ENCODE assay signal across 11 cellular contexts in the genomic region with DNA sequence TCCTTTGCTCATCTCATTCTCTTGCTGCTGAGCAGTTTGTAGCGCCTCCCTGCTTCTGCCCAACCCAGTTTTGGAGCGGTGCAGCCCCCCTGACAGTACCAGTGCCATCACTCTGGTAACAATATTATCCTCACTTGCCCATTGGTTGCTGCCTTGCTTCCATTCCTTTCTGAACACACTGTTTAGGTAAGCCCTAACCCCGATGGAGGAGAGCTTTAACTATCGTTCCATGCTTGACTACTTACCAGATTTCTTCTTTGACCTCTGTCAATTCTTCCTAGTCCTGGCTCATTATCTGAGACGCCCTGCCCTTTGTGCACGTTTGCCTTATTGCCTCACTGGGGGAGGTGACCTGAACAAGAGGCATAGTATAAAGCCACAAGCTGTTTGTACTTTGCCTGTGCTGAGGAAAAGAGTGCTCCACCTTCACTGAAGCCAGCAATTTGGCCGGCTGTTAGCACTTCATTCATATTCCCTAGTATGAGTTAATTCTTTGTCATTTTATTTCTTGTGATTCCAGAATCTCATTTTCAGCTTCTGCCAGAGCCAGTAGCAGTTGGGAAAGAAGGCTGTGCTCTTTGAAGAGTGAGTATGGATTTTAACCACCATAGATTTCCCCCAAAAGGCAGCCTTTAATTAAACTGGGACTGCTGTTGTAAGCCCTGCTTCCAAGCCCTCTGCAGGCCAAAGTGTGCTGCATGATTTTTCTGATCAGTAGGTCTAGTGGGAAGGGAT. TPM values are rescaled to one million over a fixed set of nuclear protein-coding genes. Genes with fewer than 3 reads are reported as not detected.
DNase-seq lines count a peak whose midpoint lies in the region; ATAC-seq and TF ChIP-seq lines count a peak whose summit lies in the region.
"Had no signal": no experiment of that assay in that cellular context is flagged by ENCODE, and none has a peak within 500 bp of the region (broad histone marks: within the 10 kb centered on the region; RNA-seq: fewer than 3 reads in every experiment).

No MANE protein-coding gene starts in this region.

- H3K4me1 ChIP-seq in HEK293 (ENCODE audit: control insufficient read depth, insufficient read depth, low read length) (peaks cover 4% of the 10 kb centered on the region), adipocyte (ENCODE audit: control insufficient read depth, insufficient read depth, low read length) (peaks cover 31% of the 10 kb centered on the region)

- peak; percentile 91 to 93 for ATAC-seq in stimulated activated naive B cell treated with anti-CD40 and anti-IgM and Interleukin-4, amounts not matched to agents 10 μg/mL and 1 μg/mL and 100 μg/mL, for 72 hours (replicated peaks)
- ATAC-seq in HG02798 (IDR thresholded peaks at IDR 0.05; ENCODE audit: poor library complexity, unreplicated experiment) (no peak), HG03175 (IDR thresholded peaks at IDR 0.05; ENCODE audit: unreplicated experiment) (no peak)

- CTCF ChIA-PET in HEK293 (lab: Yijun Ruan, JAX): interaction anchor here (0.7 to 1.1 kb wide), 2 partner anchors 50 to 72 kb away, joined by 3 to 4 read pairs; no protein-coding TSS in a partner anchor
- CTCF ChIA-PET in activated CD4-positive, alpha-beta memory T cell treated with anti-CD3 and anti-CD28 coated beads for 36 hours (lab: Charles Lee): interaction anchor here (0.8 to 1.2 kb wide), 2 partner anchors 31 to 71 kb away, joined by 3 read pairs; no protein-coding TSS in a partner anchor

- peak overlapping the region; percentile 84 for H3K27ac Mint-ChIP-seq in stimulated activated naive B cell treated with anti-CD40 and anti-IgM and Interleukin-4, amounts not matched to agents 10 μg/mL and 1 μg/mL and 100 μg/mL, for 72 hours
- no peak overlapping the region for H3K27ac Mint-ChIP-seq in activated CD4-positive, alpha-beta memory T cell treated with anti-CD3 and anti-CD28 coated beads for 36 hours

- H3K4me1 Mint-ChIP-seq in stimulated activated naive B cell treated with anti-CD40 and anti-IgM and Interleukin-4, amounts not matched to agents 10 μg/mL and 1 μg/mL and 100 μg/mL, for 72 hours: peaks cover 24 to 48% of the 10 kb centered on the region in 2 donors
- H3K4me1 Mint-ChIP-seq in activated CD4-positive, alpha-beta memory T cell treated with anti-CD3 and anti-CD28 coated beads for 36 hours (ENCODE audit: low read depth): peaks cover 3% of the 10 kb centered on the region

- no peak overlapping the region for H3K27ac ChIP-seq in HEK293 (ENCODE audit: extremely low read depth, low read depth, low read length)

- H3K36me3 ChIP-seq in HEK293 (ENCODE audit: control insufficient read depth in 2 of 2, insufficient read depth in 1 of 2, low read length in 2 of 2) (no peaks in the 10 kb centered on the region), adipocyte (ENCODE audit: control insufficient read depth, insufficient read depth, low read length, severe bottlenecking) (no peaks in the 10 kb centered on the region), kidney epithelial cell (ENCODE audit: control insufficient read depth, insufficient read depth, low read length) (no peaks in the 10 kb centered on the region)

- H3K9me3 ChIP-seq in HEK293 (ENCODE audit: control insufficient read depth, insufficient read depth, low read depth, low read length) (no peaks in the 10 kb centered on the region), adipocyte (ENCODE audit: control insufficient read depth, low read length) (no peaks in the 10 kb centered on the region)

- H3K27me3 Mint-ChIP-seq in stimulated activated naive B cell treated with anti-CD40 and anti-IgM and Interleukin-4, amounts not matched to agents 10 μg/mL and 1 μg/mL and 100 μg/mL, for 72 hours: no peaks in the 10 kb centered on the region
- no peaks in the 10 kb centered on the region for H3K27me3 Mint-ChIP-seq in activated CD4-positive, alpha-beta memory T cell treated with anti-CD3 and anti-CD28 coated beads for 36 hours

- H3K9ac ChIP-seq in adipocyte (ENCODE audit: low read length): no peak overlapping the region

- no peaks in the 10 kb centered on the region for H3K27me3 ChIP-seq in adipocyte (replicated peaks; ENCODE audit: control insufficient read depth, insufficient read depth, low read length)
- no peaks in the 10 kb centered on the region for H3K27me3 ChIP-seq in kidney epithelial cell (ENCODE audit: control insufficient read depth, insufficient read depth, low read length)

- no peak overlapping the region for H3K4me3 ChIP-seq in HEK293 (ENCODE audit: low read depth, low read length)
- H3K4me3 ChIP-seq in adipocyte (ENCODE audit: low read length): peak overlapping the region; percentile 15
- H3K4me3 ChIP-seq in kidney epithelial cell (ENCODE audit: low read depth, low read length): no peak overlapping the region

- H3K9me3 Mint-ChIP-seq in stimulated activated naive B cell treated with anti-CD40 and anti-IgM and Interleukin-4, amounts not matched to agents 10 μg/mL and 1 μg/mL and 100 μg/mL, for 72 hours: no peaks in the 10 kb centered on the region
- no peaks in the 10 kb centered on the region for H3K9me3 Mint-ChIP-seq in activated CD4-positive, alpha-beta memory T cell treated with anti-CD3 and anti-CD28 coated beads for 36 hours

- DNase-seq in adipocyte (ENCODE audit: low read depth) (no peak), kidney epithelial cell (ENCODE audit: low read depth) (no peak), globus pallidus (ENCODE audit: low spot score) (no peak)
- no peak for DNase-seq in stimulated activated naive B cell treated with anti-CD40 and anti-IgM and Interleukin-4, amounts not matched to agents 10 μg/mL and 1 μg/mL and 100 μg/mL, for 72 hours
- no peak for DNase-seq in activated CD4-positive, alpha-beta memory T cell treated with anti-CD3 and anti-CD28 coated beads for 36 hours
- DNase-seq: activated effector memory CD4-positive, alpha-beta T cell treated with Interleukin-2 at 50 U/mL for 16 hours; NCI-H345 had no signal

- H3K36me3 Mint-ChIP-seq in stimulated activated naive B cell treated with anti-CD40 and anti-IgM and Interleukin-4, amounts not matched to agents 10 μg/mL and 1 μg/mL and 100 μg/mL, for 72 hours: peaks cover 26 to 36% of the 10 kb centered on the region in 2 donors
- H3K36me3 Mint-ChIP-seq in activated CD4-positive, alpha-beta memory T cell treated with anti-CD3 and anti-CD28 coated beads for 36 hours: no peaks in the 10 kb centered on the region

- POLR2A ChIA-PET in HEK293 (lab: Yijun Ruan, JAX): no interaction called here
- POLR2A ChIA-PET in activated CD4-positive, alpha-beta memory T cell treated with anti-CD3 and anti-CD28 coated beads for 36 hours (lab: Charles Lee): no interaction called here

- peak overlapping the region; percentile 11 to 34 for H3K4me3 Mint-ChIP-seq in stimulated activated naive B cell treated with anti-CD40 and anti-IgM and Interleukin-4, amounts not matched to agents 10 μg/mL and 1 μg/mL and 100 μg/mL, for 72 hours
- H3K4me3 Mint-ChIP-seq in activated CD4-positive, alpha-beta memory T cell treated with anti-CD3 and anti-CD28 coated beads for 36 hours: no peak overlapping the region

- TF ChIP-seq CTCF in HEK293 (tag by site-specific recombination; IDR thresholded peaks at IDR 0.05) (no peak; the same call in 1 of the 2 replicates), kidney epithelial cell (IDR thresholded peaks at IDR 0.05; ENCODE audit: insufficient read depth, low read length, poor library complexity, severe bottlenecking) (peak; percentile 13)

- intact Hi-C loops in activated CD4-positive, alpha-beta memory T cell treated with anti-CD3 and anti-CD28 coated beads for 36 hours (cut with micrococcal nuclease): no loop called here

TF ChIP-seq in HEK293, 187 proteins besides CTCF, POLR2A, EP300 and RAD21:
- peak; percentile 35; the same call in 1 of the 2 replicates for TF ChIP-seq ZNF335 (tag by site-specific recombination; conservative IDR thresholded peaks at IDR 0.05)
- peak; percentile 42; the same call in 1 of the 2 replicates for TF ChIP-seq SP7 (tag by site-specific recombination; IDR thresholded peaks at IDR 0.05)
- TF ChIP-seq ZFP41 (tag by site-specific recombination; IDR thresholded peaks at IDR 0.05; ENCODE audit: borderline replicate concordance): no peak

RNA-seq across cellular contexts. Expression of a gene that starts 11.9 kb away (rescaled TPM):
- 7.7 and 7.9 TPM in 2 replicates for total RNA-seq in kidney epithelial cell
- 1 to 10 TPM; 3.9 to 4.1 TPM for total RNA-seq in activated CD4-positive, alpha-beta memory T cell treated with anti-CD3 and anti-CD28 coated beads for 36 hours

RNA-seq across cellular contexts. Expression of a gene that starts 38.8 kb away (rescaled TPM):
- not detected in 2 replicates for total RNA-seq in kidney epithelial cell
- total RNA-seq in activated CD4-positive, alpha-beta memory T cell treated with anti-CD3 and anti-CD28 coated beads for 36 hours: not detected
- total RNA-seq: T-helper 2 cell treated with Interferon-gamma antibody and Interleukin-4, amounts not matched to agents 100 ng/mL and 5 ng/mL, for 36 hours had no signal

RNA-seq across cellular contexts. Expression of a gene that starts 56.5 kb away (rescaled TPM):
- total RNA-seq in kidney epithelial cell: 11.4 and 15.1 TPM in 2 replicates
- total RNA-seq in activated CD4-positive, alpha-beta memory T cell treated with anti-CD3 and anti-CD28 coated beads for 36 hours: 10 to 100 TPM; 14.0 to 15.4 TPM

RNA-seq across cellular contexts. Expression of a gene that starts 56.8 kb away (rescaled TPM):
- 5.3 and 8.9 TPM in 2 replicates for total RNA-seq in kidney epithelial cell
- total RNA-seq in activated CD4-positive, alpha-beta memory T cell treated with anti-CD3 and anti-CD28 coated beads for 36 hours: 1 to 10 TPM; 7.6 to 9.5 TPM

Comparison
In these comparisons a context has a peak if more than half of its experiments do, and no peak if none do; other contexts are left out.
1. ATAC-seq: peak in stimulated activated naive B cell treated with anti-CD40 and anti-IgM and Interleukin-4, amounts not matched to agents 10 μg/mL and 1 μg/mL and 100 μg/mL, for 72 hours (2 of 2); none in HG02798 (single experiment) and HG03175 (single experiment).